In genomic region chr18:6406075-6406909, GRCh38 we compare ENCODE assay signal across 9 cellular contexts. TPM values are rescaled to one million over a fixed set of nuclear protein-coding genes. Genes with fewer than 3 reads are reported as not detected.
DNase-seq lines count a peak whose midpoint lies in the region; FAIRE-seq and TF ChIP-seq lines count a peak whose summit lies in the region.
"Had no signal": no experiment of that assay in that cellular context is flagged by ENCODE, and none has a peak within 500 bp of the region (broad histone marks: within the 10 kb centered on the region; RNA-seq: fewer than 3 reads in every experiment).

No MANE protein-coding gene starts in this region.

- in situ Hi-C loops in HAP-1 (cut with MboI; ENCODE audit: low sequenced_read_pairs): loop anchor here (25.0 kb wide), 1 partner anchor 106 kb away; no protein-coding TSS in a partner anchor

- peak overlapping the region; percentile 5 for H3K27ac Mint-ChIP-seq in astrocyte (ENCODE audit: unreplicated experiment)

- peaks cover 18% of the 10 kb centered on the region for H3K4me1 Mint-ChIP-seq in astrocyte (ENCODE audit: low read depth, unreplicated experiment)

- FAIRE-seq in astrocyte (lab: Jason Lieb, UNC): no peak

- H3K27me3 ChIP-seq in astrocyte (ENCODE audit: insufficient read depth, low read length) (peaks cover 4% of the 10 kb centered on the region), thyroid gland (no peaks in the 10 kb centered on the region), HAP-1 (ENCODE audit: low read depth) (no peaks in the 10 kb centered on the region)

- DNase-seq in HT1080 (ENCODE audit: low read depth) (peak; percentile 5), astrocyte (ENCODE audit: low read depth) (no peak), kidney glomerular epithelial cell (lab: John Stamatoyannopoulos, UW) (peak; percentile 10), thyroid gland (no peak), HuH-7 (ENCODE audit: low spot score) (no peak), occipital lobe (lab: John Stamatoyannopoulos, UW) (no peak), HAP-1 (ENCODE audit: low spot score in 2 of 2) (no peak)
- DNase-seq: DMS153, heart left ventricle had no signal

- no peak overlapping the region for H3K27ac ChIP-seq in astrocyte (ENCODE audit: low read depth, low read length)
- peak overlapping the region in 2 of 3 donors; percentile 18 to 59 for H3K27ac ChIP-seq in thyroid gland
- H3K27ac ChIP-seq: heart left ventricle had no signal

- H3K36me3 ChIP-seq in astrocyte (ENCODE audit: insufficient read depth, low read length) (no peaks in the 10 kb centered on the region), thyroid gland (no peaks in the 10 kb centered on the region), HAP-1 (replicated peaks) (no peaks in the 10 kb centered on the region)
- H3K36me3 ChIP-seq: heart left ventricle had no signal

- H4K20me1 ChIP-seq in astrocyte (ENCODE audit: insufficient read depth, low read length): no peaks in the 10 kb centered on the region

- H2AFZ ChIP-seq in astrocyte (ENCODE audit: low read depth, low read length): no peak overlapping the region

- no peaks in the 10 kb centered on the region for H3K9me3 Mint-ChIP-seq in astrocyte (ENCODE audit: unreplicated experiment)

- no peaks in the 10 kb centered on the region for H3K79me2 ChIP-seq in astrocyte (ENCODE audit: insufficient read depth, low read length)

- H3K4me1 ChIP-seq in astrocyte (ENCODE audit: insufficient read depth, low read length) (no peaks in the 10 kb centered on the region), thyroid gland (peaks cover 18 to 22% of the 10 kb centered on the region in 2 donors), HAP-1 (no peaks in the 10 kb centered on the region)

- no peaks in the 10 kb centered on the region for H3K36me3 Mint-ChIP-seq in astrocyte (ENCODE audit: low read depth, unreplicated experiment)

- H3K4me3 ChIP-seq in astrocyte (ENCODE audit: insufficient read depth, low read depth, low read length): no peak overlapping the region
- H3K4me3 ChIP-seq in thyroid gland (replicated peaks in 1 of 3): no peak overlapping the region
- no peak overlapping the region for H3K4me3 ChIP-seq in HAP-1
- H3K4me3 ChIP-seq: heart left ventricle had no signal

- intact Hi-C loops in thyroid gland (cut with DNase I): no loop called here

- peaks cover 5% of the 10 kb centered on the region for H3K27me3 Mint-ChIP-seq in astrocyte (ENCODE audit: low read depth, unreplicated experiment)

- 63 to 69% methylated on average over 10 of the region's 10 CpGs for WGBS in thyroid gland, 2 donors

- no peak overlapping the region for H3K4me3 Mint-ChIP-seq in astrocyte (ENCODE audit: unreplicated experiment)

- H3K9me3 ChIP-seq in astrocyte (ENCODE audit: insufficient read depth, low read depth, low read length) (no peaks in the 10 kb centered on the region), thyroid gland (no peaks in the 10 kb centered on the region), HAP-1 (no peaks in the 10 kb centered on the region)
- H3K9me3 ChIP-seq: heart left ventricle had no signal

- TF ChIP-seq POLR2A in thyroid gland (IDR thresholded peaks at IDR 0.05): no peak

- TF ChIP-seq CTCF in astrocyte (IDR thresholded peaks at IDR 0.05; ENCODE audit: insufficient read depth, low read depth, low read length): no peak
- TF ChIP-seq CTCF in thyroid gland (IDR thresholded peaks at IDR 0.05): no peak

- H3K4me2 ChIP-seq in astrocyte (ENCODE audit: low read length): no peak overlapping the region

- no peak overlapping the region for H3K9ac ChIP-seq in astrocyte (ENCODE audit: low read length)

RNA-seq across cellular contexts. Expression of gene L3MBTL4, which starts 8.4 kb away (rescaled TPM):
- 0.43 TPM in 1 of 2 replicates, not detected in the other for total RNA-seq in HT1080 (2014; rRNA removed; shearing (Covaris generic))
- polyA plus RNA-seq in HT1080 (2015; cell fraction: cytosol; rRNA removed): 0.15 and 0.28 TPM in 2 replicates
- polyA plus RNA-seq in HT1080 (2015; cell fraction: nucleus; rRNA removed): 0.06 and 0.27 TPM in 2 replicates
- 0.52 and 0.58 TPM in 2 replicates for total RNA-seq in astrocyte
- total RNA-seq in thyroid gland: 10 to 100 TPM; 15.2 to 37.1 (median 24.3) TPM
- 20.4 TPM for total RNA-seq in occipital lobe

Comparison
In these comparisons a context has a peak if more than half of its experiments do, and no peak if none do; other contexts are left out.
1. DNase-seq: peak in HT1080 (single experiment) and kidney glomerular epithelial cell (single experiment); none in astrocyte (single experiment), thyroid gland (0 of 2), HuH-7 (single experiment), occipital lobe (single experiment) and HAP-1 (0 of 2).
2. RNA of gene L3MBTL4, which starts 8.4 kb away (total RNA-seq): 15.2 to 37.1 TPM in thyroid gland and 20.4 TPM in occipital lobe (single experiment); 0.52 to 0.58 TPM in astrocyte and 0.43 TPM in HT1080; every median in the first group is over 10 times any median in the second.